ENCODE assay signal across 2 cellular contexts in the genomic region with DNA sequence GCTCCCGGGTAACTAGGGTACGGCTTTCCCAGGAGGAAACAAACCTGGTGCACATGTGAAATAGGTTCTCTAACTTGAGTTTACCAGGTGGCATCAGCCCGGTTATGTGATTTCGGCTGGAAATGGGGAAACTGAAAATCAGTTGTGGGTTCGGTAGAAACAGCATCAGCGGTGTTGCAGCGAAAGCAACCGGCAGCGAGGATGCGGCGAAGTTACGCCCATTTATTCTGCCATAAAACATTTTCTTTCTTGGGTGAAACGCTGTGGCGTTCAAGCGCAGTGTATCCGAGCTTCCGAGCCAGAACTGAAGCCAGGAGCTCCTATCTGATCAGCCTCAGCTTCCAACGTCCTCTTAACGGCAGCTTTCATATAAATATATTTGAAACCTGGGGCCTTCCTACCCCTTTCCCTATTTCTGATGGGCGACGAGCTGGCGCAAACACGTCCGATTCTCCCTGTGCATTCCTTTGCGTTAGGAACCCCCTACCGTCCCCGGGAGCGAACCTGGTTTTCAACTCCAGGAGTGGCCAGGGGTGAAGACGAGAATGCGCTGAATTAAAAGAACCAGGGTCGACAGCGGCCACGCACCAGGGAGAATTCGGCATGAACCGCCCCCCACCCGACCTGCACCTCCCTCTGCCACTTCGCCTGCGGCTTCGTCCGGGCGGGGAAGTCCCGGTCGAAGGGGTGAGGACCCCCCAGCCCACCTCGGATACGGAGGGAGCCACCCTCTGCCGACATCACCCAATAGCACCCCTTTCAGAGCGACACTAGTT.
A peak's percentile ranks its signal among the peaks of the same experiment; 100 is the strongest.
TF ChIP-seq lines count a peak whose summit lies in the region.

No MANE protein-coding gene starts in this region.

TF ChIP-seq in GM23338, 12 proteins besides CTCF, POLR2A, EP300 and RAD21:
- TF ChIP-seq ZNF331 (CRISPR knock-in tag; IDR thresholded peaks at IDR 0.05; ENCODE audit: low read depth) (no peak), EZH2phosphoT487 (IDR thresholded peaks at IDR 0.05; ENCODE audit: unreplicated experiment) (peak; percentile 29), EZH2 (IDR thresholded peaks at IDR 0.05; ENCODE audit: low read depth, unreplicated experiment) (peak; percentile 66)

TF ChIP-seq in HepG2, 621 proteins besides CTCF, POLR2A, EP300 and RAD21:
- TF ChIP-seq ZNF282 (IDR thresholded peaks at IDR 0.05; ENCODE audit: partially characterized antibody) (no peak), ZNF629 (CRISPR knock-in tag; conservative IDR thresholded peaks at IDR 0.05) (no peak), YEATS2 (CRISPR knock-in tag; IDR thresholded peaks at IDR 0.05; ENCODE audit: borderline replicate concordance) (no peak), ZSCAN22 (CRISPR knock-in tag; IDR thresholded peaks at IDR 0.05) (no peak), ATF7 (IDR thresholded peaks at IDR 0.05) (no peak), ATF7 (CRISPR knock-in tag; IDR thresholded peaks at IDR 0.05) (no peak), ZFP41 (CRISPR knock-in tag; IDR thresholded peaks at IDR 0.05; ENCODE audit: borderline replicate concordance) (no peak), PHF8 (CRISPR knock-in tag; IDR thresholded peaks at IDR 0.05) (no peak), KLF6 (CRISPR knock-in tag; IDR thresholded peaks at IDR 0.05) (no peak), EZH2 (conservative IDR thresholded peaks at IDR 0.05; ENCODE audit: low read depth, low read length) (peak; percentile 96), SOX13 (IDR thresholded peaks at IDR 0.05) (no peak), SOX13 (CRISPR knock-in tag; conservative IDR thresholded peaks at IDR 0.05 in 1 of 2, IDR thresholded peaks at IDR 0.05 in 1 of 2) (no peak), ZNF33B (CRISPR knock-in tag; IDR thresholded peaks at IDR 0.05) (no peak), ZNF800 (CRISPR knock-in tag; IDR thresholded peaks at IDR 0.05) (peak; percentile 24; the same call in 1 of the 2 replicates), ZFP91 (CRISPR knock-in tag; IDR thresholded peaks at IDR 0.05; ENCODE audit: borderline replicate concordance) (peak; percentile 66), NCOA5 (CRISPR knock-in tag; IDR thresholded peaks at IDR 0.05) (no peak), ZNF891 (CRISPR knock-in tag; IDR thresholded peaks at IDR 0.05) (no peak), MEIS1 (CRISPR knock-in tag; IDR thresholded peaks at IDR 0.05; ENCODE audit: borderline replicate concordance) (no peak), MTF2 (CRISPR knock-in tag; IDR thresholded peaks at IDR 0.05; ENCODE audit: borderline replicate concordance) (peak; percentile 74; the same call in 1 of the 2 replicates), BATF2 (CRISPR knock-in tag; IDR thresholded peaks at IDR 0.05) (no peak)
- TF ChIP-seq, protein P1, sequence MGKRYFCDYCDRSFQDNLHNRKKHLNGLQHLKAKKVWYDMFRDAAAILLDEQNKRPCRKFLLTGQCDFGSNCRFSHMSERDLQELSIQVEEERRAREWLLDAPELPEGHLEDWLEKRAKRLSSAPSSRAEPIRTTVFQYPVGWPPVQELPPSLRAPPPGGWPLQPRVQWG (CRISPR knock-in tag; IDR thresholded peaks at IDR 0.05; ENCODE audit: borderline replicate concordance, low read depth), result no peak
- TF ChIP-seq, protein P2, sequence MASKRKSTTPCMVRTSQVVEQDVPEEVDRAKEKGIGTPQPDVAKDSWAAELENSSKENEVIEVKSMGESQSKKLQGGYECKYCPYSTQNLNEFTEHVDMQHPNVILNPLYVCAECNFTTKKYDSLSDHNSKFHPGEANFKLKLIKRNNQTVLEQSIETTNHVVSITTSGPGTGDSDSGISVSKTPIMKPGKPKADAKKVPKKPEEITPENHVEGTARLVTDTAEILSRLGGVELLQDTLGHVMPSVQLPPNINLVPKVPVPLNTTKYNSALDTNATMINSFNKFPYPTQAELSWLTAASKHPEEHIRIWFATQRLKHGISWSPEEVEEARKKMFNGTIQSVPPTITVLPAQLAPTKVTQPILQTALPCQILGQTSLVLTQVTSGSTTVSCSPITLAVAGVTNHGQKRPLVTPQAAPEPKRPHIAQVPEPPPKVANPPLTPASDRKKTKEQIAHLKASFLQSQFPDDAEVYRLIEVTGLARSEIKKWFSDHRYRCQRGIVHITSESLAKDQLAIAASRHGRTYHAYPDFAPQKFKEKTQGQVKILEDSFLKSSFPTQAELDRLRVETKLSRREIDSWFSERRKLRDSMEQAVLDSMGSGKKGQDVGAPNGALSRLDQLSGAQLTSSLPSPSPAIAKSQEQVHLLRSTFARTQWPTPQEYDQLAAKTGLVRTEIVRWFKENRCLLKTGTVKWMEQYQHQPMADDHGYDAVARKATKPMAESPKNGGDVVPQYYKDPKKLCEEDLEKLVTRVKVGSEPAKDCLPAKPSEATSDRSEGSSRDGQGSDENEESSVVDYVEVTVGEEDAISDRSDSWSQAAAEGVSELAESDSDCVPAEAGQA (IDR thresholded peaks at IDR 0.05; ENCODE audit: low read depth), result no peak
- TF ChIP-seq, protein P2 (CRISPR knock-in tag; IDR thresholded peaks at IDR 0.05; ENCODE audit: borderline replicate concordance), result no peak
- TF ChIP-seq, protein P3, sequence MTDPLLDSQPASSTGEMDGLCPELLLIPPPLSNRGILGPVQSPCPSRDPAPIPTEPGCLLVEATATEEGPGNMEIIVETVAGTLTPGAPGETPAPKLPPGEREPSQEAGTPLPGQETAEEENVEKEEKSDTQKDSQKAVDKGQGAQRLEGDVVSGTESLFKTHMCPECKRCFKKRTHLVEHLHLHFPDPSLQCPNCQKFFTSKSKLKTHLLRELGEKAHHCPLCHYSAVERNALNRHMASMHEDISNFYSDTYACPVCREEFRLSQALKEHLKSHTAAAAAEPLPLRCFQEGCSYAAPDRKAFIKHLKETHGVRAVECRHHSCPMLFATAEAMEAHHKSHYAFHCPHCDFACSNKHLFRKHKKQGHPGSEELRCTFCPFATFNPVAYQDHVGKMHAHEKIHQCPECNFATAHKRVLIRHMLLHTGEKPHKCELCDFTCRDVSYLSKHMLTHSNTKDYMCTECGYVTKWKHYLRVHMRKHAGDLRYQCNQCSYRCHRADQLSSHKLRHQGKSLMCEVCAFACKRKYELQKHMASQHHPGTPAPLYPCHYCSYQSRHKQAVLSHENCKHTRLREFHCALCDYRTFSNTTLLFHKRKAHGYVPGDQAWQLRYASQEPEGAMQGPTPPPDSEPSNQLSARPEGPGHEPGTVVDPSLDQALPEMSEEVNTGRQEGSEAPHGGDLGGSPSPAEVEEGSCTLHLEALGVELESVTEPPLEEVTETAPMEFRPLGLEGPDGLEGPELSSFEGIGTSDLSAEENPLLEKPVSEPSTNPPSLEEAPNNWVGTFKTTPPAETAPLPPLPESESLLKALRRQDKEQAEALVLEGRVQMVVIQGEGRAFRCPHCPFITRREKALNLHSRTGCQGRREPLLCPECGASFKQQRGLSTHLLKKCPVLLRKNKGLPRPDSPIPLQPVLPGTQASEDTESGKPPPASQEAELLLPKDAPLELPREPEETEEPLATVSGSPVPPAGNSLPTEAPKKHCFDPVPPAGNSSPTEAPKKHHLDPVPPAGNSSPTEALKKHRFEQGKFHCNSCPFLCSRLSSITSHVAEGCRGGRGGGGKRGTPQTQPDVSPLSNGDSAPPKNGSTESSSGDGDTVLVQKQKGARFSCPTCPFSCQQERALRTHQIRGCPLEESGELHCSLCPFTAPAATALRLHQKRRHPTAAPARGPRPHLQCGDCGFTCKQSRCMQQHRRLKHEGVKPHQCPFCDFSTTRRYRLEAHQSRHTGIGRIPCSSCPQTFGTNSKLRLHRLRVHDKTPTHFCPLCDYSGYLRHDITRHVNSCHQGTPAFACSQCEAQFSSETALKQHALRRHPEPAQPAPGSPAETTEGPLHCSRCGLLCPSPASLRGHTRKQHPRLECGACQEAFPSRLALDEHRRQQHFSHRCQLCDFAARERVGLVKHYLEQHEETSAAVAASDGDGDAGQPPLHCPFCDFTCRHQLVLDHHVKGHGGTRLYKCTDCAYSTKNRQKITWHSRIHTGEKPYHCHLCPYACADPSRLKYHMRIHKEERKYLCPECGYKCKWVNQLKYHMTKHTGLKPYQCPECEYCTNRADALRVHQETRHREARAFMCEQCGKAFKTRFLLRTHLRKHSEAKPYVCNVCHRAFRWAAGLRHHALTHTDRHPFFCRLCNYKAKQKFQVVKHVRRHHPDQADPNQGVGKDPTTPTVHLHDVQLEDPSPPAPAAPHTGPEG (CRISPR knock-in tag; IDR thresholded peaks at IDR 0.05), result 0 out of 2 replicates have a peak, but pooled peaks have one; percentile 70
